1 cellular context compared by ENCODE assay signal in genomic region chr3:170426240-170426797, GRCh38.
TF ChIP-seq lines count a peak whose summit lies in the region.

No MANE protein-coding gene starts in this region.

TF ChIP-seq in SK-N-SH treated with all-trans-retinoic acid at 6 μM for 48 hours, 23 proteins besides CTCF, POLR2A, EP300 and RAD21 (continued from another document):
- TF ChIP-seq PATZ1 (CRISPR knock-in tag; IDR thresholded peaks at IDR 0.05; ENCODE audit: borderline replicate concordance): no peak
- TF ChIP-seq ZFP30 (CRISPR knock-in tag; IDR thresholded peaks at IDR 0.05): no peak
- no peak for TF ChIP-seq ZC3H10 (CRISPR knock-in tag; IDR thresholded peaks at IDR 0.05)
- no peak for TF ChIP-seq BACH2 (CRISPR knock-in tag; IDR thresholded peaks at IDR 0.05; ENCODE audit: borderline replicate concordance)
- no peak for TF ChIP-seq ZNF565 (CRISPR knock-in tag; conservative IDR thresholded peaks at IDR 0.05; ENCODE audit: low read depth)
- TF ChIP-seq CREB5 (CRISPR knock-in tag; IDR thresholded peaks at IDR 0.05; ENCODE audit: low read depth): no peak
- TF ChIP-seq TOX (CRISPR knock-in tag; IDR thresholded peaks at IDR 0.05; ENCODE audit: borderline replicate concordance): no peak
TF ChIP-seq in SK-N-SH treated with all-trans-retinoic acid at 6 μM for 48 hours: peak in this region for 0.
